26 cellular contexts compared by ENCODE assay signal in the genomic region with DNA sequence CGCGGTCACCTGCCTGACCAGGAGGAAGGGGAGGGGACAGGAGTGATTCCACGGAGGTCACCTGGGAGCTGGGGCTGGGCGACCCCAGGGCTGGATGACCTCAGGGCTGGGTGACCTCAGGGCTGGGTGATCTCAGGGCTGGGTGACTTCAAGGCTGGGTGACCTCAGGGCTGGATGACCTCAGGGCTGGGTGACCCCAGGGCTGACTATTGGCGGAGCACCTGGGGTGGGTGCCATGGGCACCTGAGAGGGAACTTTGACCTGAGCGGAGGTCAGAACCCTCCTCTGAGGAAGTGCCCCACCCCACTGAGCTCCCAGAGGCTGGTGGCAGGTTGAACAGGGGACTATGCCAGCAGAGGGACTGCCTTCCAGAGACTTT. TPM values are rescaled to one million over a fixed set of nuclear protein-coding genes. Genes with fewer than 3 reads are reported as not detected.
"Had no signal": no experiment of that assay in that cellular context is flagged by ENCODE, and none has a peak within 500 bp of the region (broad histone marks: within the 10 kb centered on the region; RNA-seq: fewer than 3 reads in every experiment).

No MANE protein-coding gene starts in this region.

- H3K27ac ChIP-seq: adrenal gland, breast epithelium, KMS-11 had no signal

- H3K36me3 Mint-ChIP-seq: activated naive CD8-positive, alpha-beta T cell treated with anti-CD3 and anti-CD28 coated beads, Interleukin-2, amount 10 ng/mL, durations not matched to agents 7 days and 5 days had no signal

- DNase-seq: activated CD4-positive, alpha-beta T cell treated with anti-CD3 and anti-CD28 coated beads for 4 hours; activated CD8-positive, alpha-beta memory T cell treated with anti-CD3 and anti-CD28 coated beads, Interleukin-2, amount 50 U/mL, for 4 hours; activated CD8-positive, alpha-beta T cell treated with anti-CD3 and anti-CD28 coated beads for 36 hours; activated gamma-delta T cell treated with Interleukin-2 at 50 U/mL for 16 hours; activated naive CD4-positive, alpha-beta T cell treated with anti-CD3 and anti-CD28 coated beads, Interleukin-2, amount 50 U/mL, for 16 hours; activated naive CD8-positive, alpha-beta T cell treated with anti-CD3 and anti-CD28 coated beads, Interleukin-2, amount 10 ng/mL, durations not matched to agents 7 days and 5 days; activated T-cell treated with anti-CD3 and anti-CD28 coated beads, Interleukin-2, amount 50 U/mL, for 72 hours; adrenal gland; anterior cingulate cortex; caudate nucleus; NCI-H1105; NCI-H1436 treated with DMSO at 0.1 percent for 48 hours; NCI-H187; NCI-H2081; NCI-H2171; NCI-H2227 treated with DMSO at 0.1 percent for 48 hours; NCI-H526; NCI-H774; RPMI8226 had no signal

- H3K4me1 Mint-ChIP-seq: activated naive CD8-positive, alpha-beta T cell treated with anti-CD3 and anti-CD28 coated beads, Interleukin-2, amount 10 ng/mL, durations not matched to agents 7 days and 5 days had no signal

- H3K4me2 ChIP-seq: KMS-11 had no signal

- H3K4me3 Mint-ChIP-seq: activated CD8-positive, alpha-beta T cell treated with anti-CD3 and anti-CD28 coated beads for 36 hours; activated naive CD8-positive, alpha-beta T cell treated with anti-CD3 and anti-CD28 coated beads, Interleukin-2, amount 10 ng/mL, durations not matched to agents 7 days and 5 days; activated T-cell treated with anti-CD3 and anti-CD28 coated beads, Interleukin-2, amount 50 U/mL, for 72 hours; T-helper 1 cell treated with Interleukin-12 subunit alpha and Interleukin-12 subunit beta and Interleukin-4 antibody, amounts not matched to agents 30 μg/mL and 1 μg/mL, for 36 hours had no signal

- H3K4me1 ChIP-seq: adrenal gland, breast epithelium had no signal

- H3K27ac Mint-ChIP-seq: activated CD8-positive, alpha-beta T cell treated with anti-CD3 and anti-CD28 coated beads for 36 hours; activated naive CD8-positive, alpha-beta T cell treated with anti-CD3 and anti-CD28 coated beads, Interleukin-2, amount 10 ng/mL, durations not matched to agents 7 days and 5 days; activated T-cell treated with anti-CD3 and anti-CD28 coated beads, Interleukin-2, amount 50 U/mL, for 72 hours; activated T-helper 2 cell treated with anti-CD3 and anti-CD28 coated beads, Interferon-gamma antibody, Interleukin-2, Interleukin-4, amounts not matched to agents 10 μg/mL and 5 μg/mL and 100 μg/mL, durations not matched to agents 14 hours and 24 hours and 36 hours; T-helper 1 cell treated with Interleukin-12 subunit alpha and Interleukin-12 subunit beta and Interleukin-4 antibody, amounts not matched to agents 30 μg/mL and 1 μg/mL, for 36 hours had no signal

- H3K4me3 ChIP-seq: adrenal gland, breast epithelium had no signal

- H3K36me3 ChIP-seq: adrenal gland, breast epithelium had no signal

- H3K9me3 Mint-ChIP-seq: activated CD8-positive, alpha-beta T cell treated with anti-CD3 and anti-CD28 coated beads for 36 hours; activated naive CD8-positive, alpha-beta T cell treated with anti-CD3 and anti-CD28 coated beads, Interleukin-2, amount 10 ng/mL, durations not matched to agents 7 days and 5 days; activated T-cell treated with anti-CD3 and anti-CD28 coated beads, Interleukin-2, amount 50 U/mL, for 72 hours; activated T-helper 2 cell treated with anti-CD3 and anti-CD28 coated beads, Interferon-gamma antibody, Interleukin-2, Interleukin-4, amounts not matched to agents 10 μg/mL and 5 μg/mL and 100 μg/mL, durations not matched to agents 14 hours and 24 hours and 36 hours; T-helper 1 cell treated with Interleukin-12 subunit alpha and Interleukin-12 subunit beta and Interleukin-4 antibody, amounts not matched to agents 30 μg/mL and 1 μg/mL, for 36 hours had no signal

- ATAC-seq: activated CD4-positive, CD25-positive, alpha-beta regulatory T cell treated with anti-CD3 and anti-CD28 coated beads, Interleukin-2, amount 50 U/mL, for 24 hours; activated CD8-positive, alpha-beta T cell treated with anti-CD3 and anti-CD28 coated beads for 36 hours; activated T-cell treated with anti-CD3 and anti-CD28 coated beads, Interleukin-2, amount 50 U/mL, for 72 hours had no signal

- H3K9me3 ChIP-seq: adrenal gland, breast epithelium had no signal

- H3K9ac ChIP-seq: KMS-11 had no signal

RNA-seq across cellular contexts. Expression of a gene that starts 11.8 kb away (rescaled TPM):
- total RNA-seq: activated CD8-positive, alpha-beta T cell treated with anti-CD3 and anti-CD28 coated beads for 36 hours; activated naive CD8-positive, alpha-beta T cell treated with anti-CD3 and anti-CD28 coated beads, Interleukin-2, amount 10 ng/mL, durations not matched to agents 7 days and 5 days; activated T-cell treated with anti-CD3 and anti-CD28 coated beads, Interleukin-2, amount 50 U/mL, for 72 hours; activated T-helper 2 cell treated with anti-CD3 and anti-CD28 coated beads, Interferon-gamma antibody, Interleukin-2, Interleukin-4, amounts not matched to agents 10 μg/mL and 5 μg/mL and 100 μg/mL, durations not matched to agents 14 hours and 24 hours and 36 hours; MCF 10A; OCI-LY7 had no signal

RNA-seq across cellular contexts. Expression of a gene that starts 56.8 kb away (rescaled TPM):
- total RNA-seq: activated T-helper 2 cell treated with anti-CD3 and anti-CD28 coated beads, Interferon-gamma antibody, Interleukin-2, Interleukin-4, amounts not matched to agents 10 μg/mL and 5 μg/mL and 100 μg/mL, durations not matched to agents 14 hours and 24 hours and 36 hours; MCF 10A; OCI-LY7 had no signal
